In the genomic region with DNA sequence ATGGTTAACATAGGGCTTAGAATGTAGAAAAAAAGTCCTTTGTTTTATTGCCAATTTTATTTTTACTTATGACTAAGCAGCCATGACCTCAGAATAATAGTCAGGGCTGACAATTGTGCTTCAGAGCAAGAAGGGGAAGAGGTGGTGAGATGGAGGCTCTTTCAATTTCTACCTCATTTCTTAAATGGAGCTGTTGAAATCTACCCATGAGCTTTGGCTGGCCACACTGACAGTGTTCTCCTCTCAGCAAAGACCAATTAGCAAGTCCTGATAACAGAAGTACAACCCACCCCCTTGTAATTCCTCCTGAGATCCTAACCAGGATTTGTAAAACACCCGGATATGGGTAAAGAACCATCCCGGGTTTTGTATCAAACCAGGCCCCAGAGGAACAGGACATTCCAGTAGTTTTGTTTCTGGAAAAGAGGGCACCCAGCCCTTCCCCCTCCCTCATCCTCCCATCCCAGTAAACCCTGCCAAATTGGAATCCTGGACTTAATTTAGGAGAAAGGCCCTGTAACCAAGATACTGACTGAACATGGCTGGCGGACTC, we compare ENCODE assay signal across 7 cellular contexts. TPM values are rescaled to one million over a fixed set of nuclear protein-coding genes. Genes with fewer than 3 reads are reported as not detected.
A peak's percentile ranks its signal among the peaks of the same experiment; 100 is the strongest.
DNase-seq lines count a peak whose midpoint lies in the region; ATAC-seq, FAIRE-seq and TF ChIP-seq lines count a peak whose summit lies in the region.

A gene with protein sequence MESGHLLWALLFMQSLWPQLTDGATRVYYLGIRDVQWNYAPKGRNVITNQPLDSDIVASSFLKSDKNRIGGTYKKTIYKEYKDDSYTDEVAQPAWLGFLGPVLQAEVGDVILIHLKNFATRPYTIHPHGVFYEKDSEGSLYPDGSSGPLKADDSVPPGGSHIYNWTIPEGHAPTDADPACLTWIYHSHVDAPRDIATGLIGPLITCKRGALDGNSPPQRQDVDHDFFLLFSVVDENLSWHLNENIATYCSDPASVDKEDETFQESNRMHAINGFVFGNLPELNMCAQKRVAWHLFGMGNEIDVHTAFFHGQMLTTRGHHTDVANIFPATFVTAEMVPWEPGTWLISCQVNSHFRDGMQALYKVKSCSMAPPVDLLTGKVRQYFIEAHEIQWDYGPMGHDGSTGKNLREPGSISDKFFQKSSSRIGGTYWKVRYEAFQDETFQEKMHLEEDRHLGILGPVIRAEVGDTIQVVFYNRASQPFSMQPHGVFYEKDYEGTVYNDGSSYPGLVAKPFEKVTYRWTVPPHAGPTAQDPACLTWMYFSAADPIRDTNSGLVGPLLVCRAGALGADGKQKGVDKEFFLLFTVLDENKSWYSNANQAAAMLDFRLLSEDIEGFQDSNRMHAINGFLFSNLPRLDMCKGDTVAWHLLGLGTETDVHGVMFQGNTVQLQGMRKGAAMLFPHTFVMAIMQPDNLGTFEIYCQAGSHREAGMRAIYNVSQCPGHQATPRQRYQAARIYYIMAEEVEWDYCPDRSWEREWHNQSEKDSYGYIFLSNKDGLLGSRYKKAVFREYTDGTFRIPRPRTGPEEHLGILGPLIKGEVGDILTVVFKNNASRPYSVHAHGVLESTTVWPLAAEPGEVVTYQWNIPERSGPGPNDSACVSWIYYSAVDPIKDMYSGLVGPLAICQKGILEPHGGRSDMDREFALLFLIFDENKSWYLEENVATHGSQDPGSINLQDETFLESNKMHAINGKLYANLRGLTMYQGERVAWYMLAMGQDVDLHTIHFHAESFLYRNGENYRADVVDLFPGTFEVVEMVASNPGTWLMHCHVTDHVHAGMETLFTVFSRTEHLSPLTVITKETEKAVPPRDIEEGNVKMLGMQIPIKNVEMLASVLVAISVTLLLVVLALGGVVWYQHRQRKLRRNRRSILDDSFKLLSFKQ (plus strand): TSS at position 399 of the 553 bp plus-strand sequence. CDS start 6,324 bp downstream, outside the sequence.

- TF ChIP-seq POLR2A in HCT116 (IDR thresholded peaks at IDR 0.05; ENCODE audit: borderline replicate concordance, extremely low read depth, insufficient read depth, insufficient read length) (no peak), uterus (IDR thresholded peaks at IDR 0.05) (no peak)

- H3K9me2 ChIP-seq in HCT116 (ENCODE audit: insufficient read depth) = no peaks in the 10 kb centered on the region

- no peak within 1 kb of the TSS for H3K4me3 Mint-ChIP-seq in activated CD4-positive, alpha-beta T cell treated with anti-CD3 and anti-CD28 coated beads, Interleukin-2, amount 10 ng/mL, durations not matched to agents 24 days and 14 days

- TF ChIP-seq CTCF in HCT116 (IDR thresholded peaks at IDR 0.05 in 2 of 3, conservative IDR thresholded peaks at IDR 0.05 in 1 of 3; ENCODE audit: borderline replicate concordance in 1 of 3, insufficient read depth in 1 of 3, low read depth in 2 of 3, low read length in 2 of 3) (no peak), left lung (IDR thresholded peaks at IDR 0.05) (no peak), uterus (IDR thresholded peaks at IDR 0.05) (no peak)

- RAD21 ChIA-PET in HCT116 (lab: Charles Lee; ENCODE audit: low non-redundant PET in 1 of 2, low total read pairs in 2 of 2, uncharacterized antibody in 2 of 2, unreplicated experiment in 2 of 2) = no interaction called here

- no peak within 1 kb of the TSS for H3K27ac ChIP-seq in HCT116 (ENCODE audit: low read depth, low read length)
- H3K27ac ChIP-seq in left lung = no peak within 1 kb of the TSS
- H3K27ac ChIP-seq in uterus = peak within 1 kb of the TSS; percentile 61 to 64

- no peak within 1 kb of the TSS for H3K27ac Mint-ChIP-seq in activated CD4-positive, alpha-beta T cell treated with anti-CD3 and anti-CD28 coated beads, Interleukin-2, amount 10 ng/mL, durations not matched to agents 24 days and 14 days

- H3K27me3 ChIP-seq in HCT116 (ENCODE audit: insufficient read depth, low read length) (no peaks in the 10 kb centered on the region), left lung (no peaks in the 10 kb centered on the region), uterus (no peaks in the 10 kb centered on the region)

- H3K9ac ChIP-seq in HCT116 (ENCODE audit: low read length) = no peak within 1 kb of the TSS

- DNase-seq in HCT116 (ENCODE audit: low read depth, low spot score) (no peak), astrocyte of the hippocampus (ENCODE audit: low read depth, low spot score) (peak; percentile 17), left lung (no peak), uterus (peak; percentile 27 to 32), HTR-8/SVneo (ENCODE audit: insufficient read length, low spot score) (no peak)
- DNase-seq in activated CD4-positive, alpha-beta T cell treated with anti-CD3 and anti-CD28 coated beads, Interleukin-2, amount 10 ng/mL, durations not matched to agents 24 days and 14 days = no peak
- no peak for DNase-seq in stimulated activated naive CD4-positive, alpha-beta T cell (lab: John Stamatoyannopoulos, UW)

- BruUV-seq in HCT116 (replicated peaks; lab: Mats Ljungman, UMichigan) = no TSS peak

- no peak within 1 kb of the TSS for H2AFZ ChIP-seq in HCT116 (ENCODE audit: low read depth, low read length, poor library complexity, severe bottlenecking)

- H3K9me3 Mint-ChIP-seq in activated CD4-positive, alpha-beta T cell treated with anti-CD3 and anti-CD28 coated beads, Interleukin-2, amount 10 ng/mL, durations not matched to agents 24 days and 14 days = no peaks in the 10 kb centered on the region

- ATAC-seq in HCT116 = no peak
- ATAC-seq in left lung = peak; percentile 44

- H3K4me1 Mint-ChIP-seq in activated CD4-positive, alpha-beta T cell treated with anti-CD3 and anti-CD28 coated beads, Interleukin-2, amount 10 ng/mL, durations not matched to agents 24 days and 14 days = no peaks in the 10 kb centered on the region

- no peak for FAIRE-seq in HTR-8/SVneo (lab: Jason Lieb, UNC)

- no peaks in the 10 kb centered on the region for H3K36me3 ChIP-seq in HCT116 (ENCODE audit: control insufficient read depth in 1 of 2, insufficient read depth in 2 of 2, low read length in 2 of 2)
- H3K36me3 ChIP-seq in left lung = no peaks in the 10 kb centered on the region
- H3K36me3 ChIP-seq in uterus = no peaks in the 10 kb centered on the region

- TF ChIP-seq RAD21 in HCT116 (IDR thresholded peaks at IDR 0.05; ENCODE audit: low read depth) = no peak

- no peaks in the 10 kb centered on the region for H3K4me1 ChIP-seq in HCT116 (ENCODE audit: control insufficient read depth in 1 of 2, insufficient read depth in 2 of 2, low read length in 2 of 2)
- no peaks in the 10 kb centered on the region for H3K4me1 ChIP-seq in left lung
- H3K4me1 ChIP-seq in uterus = no peaks in the 10 kb centered on the region

- H3K27me3 Mint-ChIP-seq in activated CD4-positive, alpha-beta T cell treated with anti-CD3 and anti-CD28 coated beads, Interleukin-2, amount 10 ng/mL, durations not matched to agents 24 days and 14 days = no peaks in the 10 kb centered on the region

- H3K79me2 ChIP-seq in HCT116 (ENCODE audit: insufficient read depth, low read length) = no peaks in the 10 kb centered on the region

- no peak within 1 kb of the TSS for H3K4me3 ChIP-seq in HCT116 (replicated peaks in 1 of 2; ENCODE audit: low read depth in 1 of 2, low read length in 2 of 2)
- H3K4me3 ChIP-seq in left lung = peak within 1 kb of the TSS; percentile 2 to 11
- H3K4me3 ChIP-seq in uterus = peak within 1 kb of the TSS; percentile 30 to 37

- no peak within 1 kb of the TSS for H3K4me2 ChIP-seq in HCT116 (ENCODE audit: low read length)

- H3K36me3 Mint-ChIP-seq in activated CD4-positive, alpha-beta T cell treated with anti-CD3 and anti-CD28 coated beads, Interleukin-2, amount 10 ng/mL, durations not matched to agents 24 days and 14 days (ENCODE audit: low read depth) = no peaks in the 10 kb centered on the region

- CTCF ChIA-PET in HCT116 (lab: Charles Lee) = no interaction called here

- POLR2A ChIA-PET in HCT116 (lab: Charles Lee) = no interaction called here

- H4K20me1 ChIP-seq in HCT116 (ENCODE audit: insufficient read depth) = no peaks in the 10 kb centered on the region

- no peaks in the 10 kb centered on the region for H3K9me3 ChIP-seq in HCT116 (ENCODE audit: control insufficient read depth in 1 of 2, insufficient read depth in 1 of 2, low read depth in 1 of 2, low read length in 2 of 2)
- no peaks in the 10 kb centered on the region for H3K9me3 ChIP-seq in left lung
- H3K9me3 ChIP-seq in uterus = no peaks in the 10 kb centered on the region

- intact Hi-C loops in HCT116 (cut with micrococcal nuclease) (no loop called here), left lung (cut with DNase I) (no loop called here), uterus (cut with DNase I; ENCODE audit: low total_unique reads) (no loop called here)
- intact Hi-C loops in activated CD4-positive, alpha-beta T cell treated with anti-CD3 and anti-CD28 coated beads, Interleukin-2, amount 10 ng/mL, durations not matched to agents 24 days and 14 days (cut with micrococcal nuclease) = no loop called here

TF ChIP-seq in HCT116, 20 proteins besides CTCF, POLR2A, EP300 and RAD21:
- peak; percentile 16; the same call in 1 of the 2 replicates for TF ChIP-seq SP1 (IDR thresholded peaks at IDR 0.05; ENCODE audit: low read depth)
- TF ChIP-seq POLR2AphosphoS5 (IDR thresholded peaks at IDR 0.05; ENCODE audit: low read depth, low read length) = no peak
- no peak for TF ChIP-seq FOSL1 (IDR thresholded peaks at IDR 0.05; ENCODE audit: low read depth)
TF ChIP-seq in HCT116: peak in this region for 1.

RNA-seq across cellular contexts. Expression of the gene that starts here (rescaled TPM):
- total RNA-seq in HCT116 (2021; ENCODE audit: unreplicated experiment) (0.44 TPM), left lung (10 to 100 TPM; 11.8 to 34.6 TPM), uterus (100 to 1,000 TPM in 1 of 4 donors, 10 to 100 TPM in 2, 1 to 10 TPM in 1; 9.1 to 131 (median 28.6) TPM)
- 0.54 and 0.77 TPM in 2 replicates for polyA plus RNA-seq in HCT116 (2012)
- not detected in 2 replicates for total RNA-seq in activated CD4-positive, alpha-beta T cell treated with anti-CD3 and anti-CD28 coated beads, Interleukin-2, amount 10 ng/mL, durations not matched to agents 24 days and 14 days

Comparison
In these comparisons a context has a peak if more than half of its experiments do, and no peak if none do; other contexts are left out.
1. DNase-seq: peak in astrocyte of the hippocampus (single experiment) and uterus (2 of 2); none in HCT116 (single experiment), left lung (0 of 2), activated CD4-positive, alpha-beta T cell treated with anti-CD3 and anti-CD28 coated beads, Interleukin-2, amount 10 ng/mL, durations not matched to agents 24 days and 14 days (single experiment), stimulated activated naive CD4-positive, alpha-beta T cell (0 of 6) and HTR-8/SVneo (single experiment).
2. H3K27ac ChIP-seq: peak in uterus (2 of 2); none in HCT116 (single experiment) and left lung (0 of 2).
3. H3K4me3 ChIP-seq: peak in left lung (2 of 2) and uterus (2 of 2); none in HCT116 (0 of 2).